Comparison of ENCODE assay signal across 1 cellular context in genomic region chr14:69669375-69669774, GRCh38.
TF ChIP-seq lines count a peak whose summit lies in the region.

No MANE protein-coding gene starts in this region.

TF ChIP-seq in GM12878, 131 proteins besides CTCF, POLR2A, EP300 and RAD21:
- TF ChIP-seq BACH1 (IDR thresholded peaks at IDR 0.05; ENCODE audit: borderline replicate concordance) (no peak), FOXM1 (IDR thresholded peaks at IDR 0.05; ENCODE audit: low read depth, low read length) (no peak), CHD4 (IDR thresholded peaks at IDR 0.05) (no peak), ZBED1 (IDR thresholded peaks at IDR 0.05; ENCODE audit: borderline replicate concordance) (no peak), HSF1 (IDR thresholded peaks at IDR 0.05; ENCODE audit: low read depth, low read length) (no peak), STAT3 (IDR thresholded peaks at IDR 0.05; ENCODE audit: low read depth, low read length) (no peak), E4F1 (IDR thresholded peaks at IDR 0.05; ENCODE audit: borderline replicate concordance, partially characterized antibody) (no peak)
TF ChIP-seq in GM12878: peak in this region for 0.
